8 cellular contexts compared by ENCODE assay signal in genomic region chr16:30446203-30446595, GRCh38. TPM values are rescaled to one million over a fixed set of nuclear protein-coding genes. Genes with fewer than 3 reads are reported as not detected.
DNase-seq lines count a peak whose midpoint lies in the region; ATAC-seq and TF ChIP-seq lines count a peak whose summit lies in the region.

No MANE protein-coding gene starts in this region.

- H3K4me3 ChIP-seq in heart right ventricle (peak overlapping the region; percentile 70 to 98 (median 80)), mesodermal cell (ENCODE audit: extremely low read depth, insufficient read depth, low read length, poor library complexity, severe bottlenecking) (peak overlapping the region; percentile 85), vagina (peak overlapping the region; percentile 79 to 93)

- peak overlapping the region; percentile 84 to 93 (median 89) for H3K4me3 Mint-ChIP-seq in brain

- TF ChIP-seq CTCF in heart right ventricle (IDR thresholded peaks at IDR 0.05) (no peak), brain (conservative IDR thresholded peaks at IDR 0.05) (no peak), vagina (IDR thresholded peaks at IDR 0.05) (no peak)

- H3K9me3 Mint-ChIP-seq in brain: peaks cover 3 to 20% (median 8%) of the 10 kb centered on the region in 5 experiments

- ATAC-seq in heart right ventricle: peak in 1 of 8 donors; percentile 1
- ATAC-seq in left cardiac atrium: no peak
- no peak for ATAC-seq in left colon

- TF ChIP-seq POLR2A in vagina (IDR thresholded peaks at IDR 0.05): no peak

- H3K36me3 Mint-ChIP-seq in brain: peaks cover 34% of the 10 kb centered on the region

- intact Hi-C loops in heart right ventricle (cut with DNase I): loop anchor here in 7 of 10 donors (2.0 to 10.0 kb wide), 8 partner anchors 79 to 246 kb away; partner anchors contain the start of genes ZNF768 (in 5 of the 7), ZNF688 (in 1 of the 7) and ZNF785 (in 1 of the 7)
- intact Hi-C loops in left cardiac atrium (cut with DNase I): loop anchor here in 1 of 2 donors (5.0 kb wide), 1 partner anchor 81 kb away; the partner anchor contains the start of gene ZNF768
- intact Hi-C loops in vagina (cut with DNase I): loop anchor here (10.0 kb wide), 1 partner anchor 89 kb away; the partner anchor contains the start of gene ZNF747
- intact Hi-C loops in left colon (cut with DNase I, micrococcal nuclease): loop anchor here in 1 of 2 donors (10.0 kb wide), 1 partner anchor 89 kb away; the partner anchor contains the start of gene ZNF747

- H3K36me3 ChIP-seq in heart right ventricle: peaks cover 0 to 22% (median 10%) of the 10 kb centered on the region in 9 donors
- H3K36me3 ChIP-seq in mesodermal cell (ENCODE audit: control insufficient read depth, insufficient read depth, low read length): peaks cover 20% of the 10 kb centered on the region
- H3K36me3 ChIP-seq in vagina: no peaks in the 10 kb centered on the region

- H3K27me3 ChIP-seq in heart right ventricle (no peaks in the 10 kb centered on the region), vagina (no peaks in the 10 kb centered on the region)

- H3K27ac ChIP-seq in heart right ventricle (peak overlapping the region in 9 of 10 donors; percentile 92 to 100 (median 97)), mesodermal cell (ENCODE audit: low read depth, low read length, severe bottlenecking) (peak overlapping the region; percentile 85), vagina (peak overlapping the region; percentile 85)

- 78 to 82% methylated on average over 10 of the region's 10 CpGs for WGBS in heart right ventricle, 2 donors
- 78 to 86% methylated on average over 6 to 7 of the region's 10 CpGs for WGBS in mesodermal cell (ENCODE audit: insufficient coverage in 2 of 2), 2 experiments

- no peak for DNase-seq in heart right ventricle
- DNase-seq in left cardiac atrium: no peak
- DNase-seq in vagina (ENCODE audit: extremely low spot score in 2 of 2): no peak
- DNase-seq in left colon: no peak
- DNase-seq in glomerular visceral epithelial cell (ENCODE audit: extremely low spot score): no peak
- DNase-seq in NCI-H748 (lab: John Stamatoyannopoulos, UW; ENCODE audit: unreplicated experiment): no peak

- H3K4me1 ChIP-seq in heart right ventricle: peaks cover 2 to 39% (median 18%) of the 10 kb centered on the region in 9 donors
- no peaks in the 10 kb centered on the region for H3K4me1 ChIP-seq in mesodermal cell (ENCODE audit: control insufficient read depth, insufficient read depth, low read length, poor library complexity, severe bottlenecking)
- peaks cover 20% of the 10 kb centered on the region for H3K4me1 ChIP-seq in vagina

- H3K9me3 ChIP-seq in heart right ventricle: no peaks in the 10 kb centered on the region
- H3K9me3 ChIP-seq in mesodermal cell (ENCODE audit: control insufficient read depth, low read length): peaks cover 12% of the 10 kb centered on the region
- H3K9me3 ChIP-seq in vagina: no peaks in the 10 kb centered on the region

- H3K27ac Mint-ChIP-seq in brain: peak overlapping the region; percentile 84 to 97 (median 95)

- H3K27me3 Mint-ChIP-seq in brain: peaks cover 12% of the 10 kb centered on the region

- H3K4me1 Mint-ChIP-seq in brain: peaks cover 36% of the 10 kb centered on the region

RNA-seq across cellular contexts. Expression of gene SEPHS2, which starts 0.5 kb away (rescaled TPM):
- total RNA-seq in heart right ventricle (10 to 100 TPM; 23.5 to 49.3 (median 29.3) TPM), left cardiac atrium (10 to 100 TPM; 32.8 to 44.7 TPM), vagina (28.0 TPM), left colon (100 to 1,000 TPM; 157 to 183 TPM)
- polyA plus RNA-seq in heart right ventricle (10 to 100 TPM; 17.3 to 47.0 TPM), brain (ENCODE audit: insufficient read depth, low read depth, low replicate concordance) (36.0 TPM)
- 29.3 TPM for polyA plus RNA-seq in mesodermal cell (2013, experiment 1 of 2)
- polyA plus RNA-seq in mesodermal cell (2013, experiment 2 of 2): 25.4 TPM

RNA-seq across cellular contexts. Expression of gene DCTPP1, which starts 16.4 kb away (rescaled TPM):
- total RNA-seq in heart right ventricle (10 to 100 TPM; 22.8 to 39.9 (median 29.7) TPM), left cardiac atrium (10 to 100 TPM; 35.1 to 35.5 TPM), vagina (14.5 TPM), left colon (100 to 1,000 TPM in 1 of 2 donors, 10 to 100 TPM in 1; 76.7 to 102 TPM)
- polyA plus RNA-seq in heart right ventricle (10 to 100 TPM; 12.0 to 42.6 TPM), brain (ENCODE audit: insufficient read depth, low read depth, low replicate concordance) (80.1 TPM)
- 40.5 TPM for polyA plus RNA-seq in mesodermal cell (2013, experiment 1 of 2)
- 35.9 TPM for polyA plus RNA-seq in mesodermal cell (2013, experiment 2 of 2)

RNA-seq across cellular contexts. Expression of gene ITGAL, which starts 26.3 kb away (rescaled TPM):
- total RNA-seq in heart right ventricle (10 to 100 TPM in 1 of 10 donors, 1 to 10 TPM in 7, under 1 TPM in 2; 0.79 to 18.2 (median 1.9) TPM), left cardiac atrium (1 to 10 TPM; 3.3 to 3.9 TPM), vagina (5.4 TPM), left colon (1 to 10 TPM; 6.7 to 7.3 TPM)
- polyA plus RNA-seq in heart right ventricle (1 to 10 TPM in 1 of 2 donors, under 1 TPM in 1; 0.52 to 1.2 TPM), brain (ENCODE audit: insufficient read depth, low read depth, low replicate concordance) (1.5 TPM)
- polyA plus RNA-seq in mesodermal cell (2013, experiment 1 of 2): not detected
- not detected for polyA plus RNA-seq in mesodermal cell (2013, experiment 2 of 2)

RNA-seq across cellular contexts. Expression of gene ZNF771, which starts 38.8 kb away (rescaled TPM):
- total RNA-seq in heart right ventricle: 1 to 10 TPM; 3.8 to 9.0 (median 5.1) TPM
- 10 to 100 TPM in 1 of 2 donors, 1 to 10 TPM in 1; 5.0 to 23.2 TPM for polyA plus RNA-seq in heart right ventricle
- total RNA-seq in left cardiac atrium: 1 to 10 TPM; 5.9 to 6.2 TPM
- polyA plus RNA-seq in brain (ENCODE audit: insufficient read depth, low read depth, low replicate concordance): 7.9 TPM
- polyA plus RNA-seq in mesodermal cell (2013, experiment 1 of 2): 10.7 TPM
- polyA plus RNA-seq in mesodermal cell (2013, experiment 2 of 2): 7.9 TPM
- 42.7 TPM for total RNA-seq in vagina
- total RNA-seq in left colon: 1 to 10 TPM; 3.2 to 4.4 TPM

RNA-seq across cellular contexts. Expression of gene ZNF48, which starts 51.0 kb away (rescaled TPM):
- total RNA-seq in heart right ventricle (1 to 10 TPM; 3.2 to 6.6 (median 5.4) TPM), left cardiac atrium (1 to 10 TPM; 5.4 to 6.4 TPM), vagina (3.4 TPM), left colon (1 to 10 TPM; 5.6 to 8.4 TPM)
- polyA plus RNA-seq in heart right ventricle (1 to 10 TPM; 2.2 to 8.0 TPM), brain (ENCODE audit: insufficient read depth, low read depth, low replicate concordance) (34.3 TPM)
- polyA plus RNA-seq in mesodermal cell (2013, experiment 1 of 2): 18.9 TPM
- 14.7 TPM for polyA plus RNA-seq in mesodermal cell (2013, experiment 2 of 2)
